Comparison of ENCODE assay signal across 14 cellular contexts in genomic region chr3:106628407-106628806, GRCh38.
DNase-seq lines count a peak whose midpoint lies in the region; ATAC-seq, FAIRE-seq and TF ChIP-seq lines count a peak whose summit lies in the region.
"Had no signal": no experiment of that assay in that cellular context is flagged by ENCODE, and none has a peak within 500 bp of the region (broad histone marks: within the 10 kb centered on the region; RNA-seq: fewer than 3 reads in every experiment).

No MANE protein-coding gene starts in this region.

- FAIRE-seq in keratinocyte (lab: Jason Lieb, UNC) (peak; percentile 23), GM19239 (lab: Jason Lieb, UNC) (no peak)

- H3K4me1 ChIP-seq in keratinocyte (ENCODE audit: control insufficient read depth, extremely low read depth, insufficient read depth, low read length) = no peaks in the 10 kb centered on the region
- H3K4me1 ChIP-seq: upper lobe of left lung had no signal

- in situ Hi-C loops in KBM-7 (cut with MboI; ENCODE audit: low pct_unique_long_range_greater_than_20kb, low sequenced_read_pairs) = loop anchor here (25.0 kb wide), 1 partner anchor 434 kb away; no protein-coding TSS in a partner anchor

- H3K4me3 ChIP-seq in keratinocyte (ENCODE audit: control insufficient read depth in 2 of 3, extremely low read depth in 1 of 3, insufficient read depth in 2 of 3, low read depth in 1 of 3, low read length in 3 of 3) (no peak overlapping the region), coronary artery (no peak overlapping the region)
- H3K4me3 ChIP-seq: upper lobe of left lung had no signal

- no peak overlapping the region for H3K4me3 Mint-ChIP-seq in effector memory CD8-positive, alpha-beta T cell

- H4K20me1 ChIP-seq in keratinocyte (ENCODE audit: control insufficient read depth, extremely low read depth, insufficient read depth, low read length) = no peaks in the 10 kb centered on the region

- ATAC-seq in GM21723 (IDR thresholded peaks at IDR 0.05; ENCODE audit: unreplicated experiment) = no peak
- no peak for ATAC-seq in effector memory CD8-positive, alpha-beta T cell (replicated peaks)
- ATAC-seq: right cardiac atrium had no signal

- peaks cover 2% of the 10 kb centered on the region for H3K9me3 ChIP-seq in keratinocyte (ENCODE audit: control insufficient read depth, low read depth, low read length)
- H3K9me3 ChIP-seq: upper lobe of left lung had no signal

- no peak overlapping the region for H3K27ac Mint-ChIP-seq in effector memory CD8-positive, alpha-beta T cell

- H3K9ac ChIP-seq in keratinocyte (ENCODE audit: control insufficient read depth, extremely low read depth, insufficient read depth, low read length) = no peak overlapping the region

- H3K36me3 ChIP-seq in keratinocyte (ENCODE audit: control insufficient read depth in 2 of 2, extremely low read depth in 1 of 2, insufficient read depth in 2 of 2, low read length in 2 of 2) = no peaks in the 10 kb centered on the region
- H3K36me3 ChIP-seq: upper lobe of left lung had no signal

- no peaks in the 10 kb centered on the region for H3K27me3 ChIP-seq in keratinocyte (ENCODE audit: control insufficient read depth, extremely low read depth, insufficient read depth, low read length)
- H3K27me3 ChIP-seq: upper lobe of left lung had no signal

- H3K27me3 Mint-ChIP-seq in effector memory CD8-positive, alpha-beta T cell = peaks cover 0 to 8% of the 10 kb centered on the region in 2 donors

- no peak overlapping the region for H2AFZ ChIP-seq in keratinocyte (ENCODE audit: control insufficient read depth, low read length)

- H3K4me1 Mint-ChIP-seq in effector memory CD8-positive, alpha-beta T cell (ENCODE audit: low read depth in 2 of 2) = no peaks in the 10 kb centered on the region

- TF ChIP-seq CTCF in keratinocyte (optimal IDR thresholded peaks at IDR 0.05 in 1 of 3, IDR thresholded peaks at IDR 0.05 in 1 of 3, conservative IDR thresholded peaks at IDR 0.05 in 1 of 3; ENCODE audit: extremely low read depth in 1 of 3, insufficient read depth in 2 of 3, low read length in 3 of 3) (peak in 2 of 3 experiments; percentile 22 to 46), coronary artery (IDR thresholded peaks at IDR 0.05) (no peak)

- H3K9me3 Mint-ChIP-seq in effector memory CD8-positive, alpha-beta T cell = peaks cover 5 to 11% of the 10 kb centered on the region in 2 donors

- H3K27ac ChIP-seq in keratinocyte (ENCODE audit: control insufficient read depth, insufficient read depth, low read length) (no peak overlapping the region), coronary artery (no peak overlapping the region)
- H3K27ac ChIP-seq: upper lobe of left lung had no signal

- no peaks in the 10 kb centered on the region for H3K36me3 Mint-ChIP-seq in effector memory CD8-positive, alpha-beta T cell (ENCODE audit: insufficient read depth)

- no peak overlapping the region for H3K4me2 ChIP-seq in keratinocyte (ENCODE audit: control insufficient read depth, extremely low read depth, insufficient read depth, low read depth, low read length)

- no peaks in the 10 kb centered on the region for H3K9me1 ChIP-seq in keratinocyte (ENCODE audit: control insufficient read depth, extremely low read depth, insufficient read depth, low read length)

- peak; percentile 64 for DNase-seq in EH (ENCODE audit: low read depth)
- DNase-seq in KBM-7 = peak; percentile 43
- DNase-seq in amniotic epithelial cell (ENCODE audit: low read depth) = peak; percentile 48
- peak; percentile 5 for DNase-seq in keratinocyte (ENCODE audit: low read depth, low spot score)
- no peak for DNase-seq in coronary artery (ENCODE audit: low spot score)
- DNase-seq in GM19239 (ENCODE audit: insufficient read length, low spot score) = no peak
- DNase-seq in effector memory CD8-positive, alpha-beta T cell = no peak
- DNase-seq: activated CD4-positive, alpha-beta T cell treated with anti-CD3 and anti-CD28 coated beads for 4 hours; activated gamma-delta T cell treated with Interleukin-2 at 50 U/mL for 16 hours; COR-L47; NCI-H510A; right cardiac atrium; upper lobe of left lung had no signal

- dilution Hi-C loops in keratinocyte (cut with MboI; ENCODE audit: extremely low pct_ligation_motif_present, low sequenced_read_pairs) = no loop called here

- H3K79me2 ChIP-seq in keratinocyte (ENCODE audit: control insufficient read depth, insufficient read depth, low read length) = no peaks in the 10 kb centered on the region

Comparison
In these comparisons a context has a peak if more than half of its experiments do, and no peak if none do; other contexts are left out.
1. DNase-seq: peak in EH (single experiment), KBM-7 (single experiment), amniotic epithelial cell (single experiment) and keratinocyte (single experiment); none in coronary artery (single experiment), GM19239 (single experiment) and effector memory CD8-positive, alpha-beta T cell (0 of 3).